In the genomic region with DNA sequence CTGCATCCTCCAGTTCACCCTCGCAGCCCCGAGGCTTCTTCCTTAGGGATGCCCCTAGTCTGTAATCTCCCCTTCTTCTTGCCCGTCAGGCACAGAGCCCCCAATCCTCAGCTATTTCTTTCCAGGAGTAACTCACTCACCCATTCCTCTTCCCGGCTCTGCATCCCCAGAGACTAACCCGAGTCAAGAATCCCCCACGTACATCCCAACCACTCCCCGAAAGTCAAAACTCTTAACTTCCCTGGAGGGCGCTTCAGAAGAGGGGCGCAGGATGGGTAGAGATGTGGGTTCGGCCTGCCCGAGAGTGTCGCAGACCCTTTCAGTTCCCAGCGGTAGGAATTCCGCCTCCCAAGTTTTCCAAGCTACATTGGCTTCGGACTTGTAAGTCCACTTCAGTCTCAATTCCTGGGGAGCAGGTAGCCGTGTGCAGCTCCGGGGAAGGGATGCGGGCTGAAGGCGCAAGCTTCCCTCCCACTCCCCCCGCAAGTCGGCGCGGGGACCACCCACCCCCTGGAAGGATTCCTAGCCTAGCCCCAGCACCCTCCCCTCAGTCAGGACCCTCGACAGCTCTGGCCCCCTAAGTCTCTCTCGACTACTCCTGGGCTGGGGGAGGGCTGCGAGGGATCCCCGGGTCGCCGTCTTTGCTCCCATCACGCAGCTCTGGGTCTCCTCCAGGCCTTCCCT, we compare ENCODE assay signal across 9 cellular contexts. TPM values are rescaled to one million over a fixed set of nuclear protein-coding genes. Genes with fewer than 3 reads are reported as not detected.
DNase-seq lines count a peak whose midpoint lies in the region; ATAC-seq, FAIRE-seq and TF ChIP-seq lines count a peak whose summit lies in the region.
"Had no signal": no experiment of that assay in that cellular context is flagged by ENCODE, and none has a peak within 500 bp of the region (broad histone marks: within the 10 kb centered on the region; RNA-seq: fewer than 3 reads in every experiment).

No MANE protein-coding gene starts in this region.

- peak in 1 of 2 donors; percentile 2 for TF ChIP-seq CTCF in suprapubic skin (IDR thresholded peaks at IDR 0.05)

- 0% methylated on average over 19 of the region's 30 CpGs for WGBS in suprapubic skin

- H3K36me3 ChIP-seq in iPS-20b (ENCODE audit: insufficient read depth, low read depth, low read length) (no peaks in the 10 kb centered on the region), suprapubic skin (no peaks in the 10 kb centered on the region)

- H3K27me3 ChIP-seq in iPS-20b (ENCODE audit: insufficient read depth, low read length) = peaks cover 51% of the 10 kb centered on the region
- peaks cover 63% of the 10 kb centered on the region for H3K27me3 ChIP-seq in suprapubic skin

- peak overlapping the region; percentile 63; the same call in 1 of the 2 replicates for H3K9ac ChIP-seq in iPS-20b (ENCODE audit: low read depth, low read length)

- H3K9me3 Mint-ChIP-seq in activated naive CD4-positive, alpha-beta T cell treated with anti-CD3 and anti-CD28 coated beads for 36 hours = no peaks in the 10 kb centered on the region
- no peaks in the 10 kb centered on the region for H3K9me3 Mint-ChIP-seq in activated naive CD4-positive, alpha-beta T cell treated with anti-CD3 and anti-CD28 coated beads, Interleukin-2, amount 50 U/mL, for 72 hours
- H3K9me3 Mint-ChIP-seq in activated T-helper 2 cell treated with anti-CD3 and anti-CD28 coated beads, Interferon-gamma antibody, Interleukin-2, Interleukin-4, amounts not matched to agents 10 μg/mL and 5 μg/mL and 100 μg/mL, durations not matched to agents 14 hours and 24 hours and 36 hours = no peaks in the 10 kb centered on the region
- no peaks in the 10 kb centered on the region for H3K9me3 Mint-ChIP-seq in activated CD4-positive, alpha-beta memory T cell treated with anti-CD3 and anti-CD28 coated beads, Interleukin-2, amount 10 ng/mL, durations not matched to agents 7 days and 5 days
- H3K9me3 Mint-ChIP-seq: dendritic cell treated with granulocyte-macrophage colony-stimulating factor and Interleukin-4, amounts not matched to agents 40 ng/mL and 50 ng/mL, for 4 days had no signal

- H3K4me1 Mint-ChIP-seq in activated naive CD4-positive, alpha-beta T cell treated with anti-CD3 and anti-CD28 coated beads for 36 hours (ENCODE audit: low read depth) = peaks cover 27% of the 10 kb centered on the region
- H3K4me1 Mint-ChIP-seq in activated T-helper 2 cell treated with anti-CD3 and anti-CD28 coated beads, Interferon-gamma antibody, Interleukin-2, Interleukin-4, amounts not matched to agents 10 μg/mL and 5 μg/mL and 100 μg/mL, durations not matched to agents 14 hours and 24 hours and 36 hours (ENCODE audit: low read depth) = peaks cover 15% of the 10 kb centered on the region
- peaks cover 19% of the 10 kb centered on the region for H3K4me1 Mint-ChIP-seq in activated CD4-positive, alpha-beta memory T cell treated with anti-CD3 and anti-CD28 coated beads, Interleukin-2, amount 10 ng/mL, durations not matched to agents 7 days and 5 days

- TF ChIP-seq EP300 in suprapubic skin (IDR thresholded peaks at IDR 0.05) = no peak

- no peak overlapping the region for H3K27ac Mint-ChIP-seq in activated naive CD4-positive, alpha-beta T cell treated with anti-CD3 and anti-CD28 coated beads for 36 hours
- no peak overlapping the region for H3K27ac Mint-ChIP-seq in activated naive CD4-positive, alpha-beta T cell treated with anti-CD3 and anti-CD28 coated beads, Interleukin-2, amount 50 U/mL, for 72 hours
- H3K27ac Mint-ChIP-seq in activated T-helper 2 cell treated with anti-CD3 and anti-CD28 coated beads, Interferon-gamma antibody, Interleukin-2, Interleukin-4, amounts not matched to agents 10 μg/mL and 5 μg/mL and 100 μg/mL, durations not matched to agents 14 hours and 24 hours and 36 hours = no peak overlapping the region
- no peak overlapping the region for H3K27ac Mint-ChIP-seq in activated CD4-positive, alpha-beta memory T cell treated with anti-CD3 and anti-CD28 coated beads, Interleukin-2, amount 10 ng/mL, durations not matched to agents 7 days and 5 days
- H3K27ac Mint-ChIP-seq: dendritic cell treated with granulocyte-macrophage colony-stimulating factor and Interleukin-4, amounts not matched to agents 40 ng/mL and 50 ng/mL, for 4 days had no signal

- POLR2A ChIA-PET in activated CD4-positive, alpha-beta memory T cell treated with anti-CD3 and anti-CD28 coated beads, Interleukin-2, amount 10 ng/mL, durations not matched to agents 7 days and 5 days (lab: Charles Lee) = no interaction called here

- H3K9me3 ChIP-seq in iPS-20b (ENCODE audit: insufficient read depth, low read depth, low read length) = no peaks in the 10 kb centered on the region
- H3K9me3 ChIP-seq in suprapubic skin = no peaks in the 10 kb centered on the region

- H3K27me3 Mint-ChIP-seq in activated naive CD4-positive, alpha-beta T cell treated with anti-CD3 and anti-CD28 coated beads for 36 hours (ENCODE audit: low read depth) = peaks cover 63% of the 10 kb centered on the region
- H3K27me3 Mint-ChIP-seq in activated T-helper 2 cell treated with anti-CD3 and anti-CD28 coated beads, Interferon-gamma antibody, Interleukin-2, Interleukin-4, amounts not matched to agents 10 μg/mL and 5 μg/mL and 100 μg/mL, durations not matched to agents 14 hours and 24 hours and 36 hours (ENCODE audit: low read depth) = peaks cover 66% of the 10 kb centered on the region
- H3K27me3 Mint-ChIP-seq in activated CD4-positive, alpha-beta memory T cell treated with anti-CD3 and anti-CD28 coated beads, Interleukin-2, amount 10 ng/mL, durations not matched to agents 7 days and 5 days = peaks cover 65% of the 10 kb centered on the region

- ATAC-seq in activated naive CD4-positive, alpha-beta T cell treated with anti-CD3 and anti-CD28 coated beads, Interleukin-2, amount 50 U/mL, for 72 hours = no peak
- ATAC-seq in GM18861 (IDR thresholded peaks at IDR 0.05; ENCODE audit: unreplicated experiment) = no peak

- CTCF ChIA-PET in activated naive CD4-positive, alpha-beta T cell treated with anti-CD3 and anti-CD28 coated beads for 36 hours (lab: Charles Lee) = interaction anchor here (0.5 to 1.9 kb wide), 13 partner anchors 9 to 1460 kb away, joined by 3 to 11 read pairs (median 4); no protein-coding TSS in a partner anchor
- CTCF ChIA-PET in activated CD4-positive, alpha-beta memory T cell treated with anti-CD3 and anti-CD28 coated beads, Interleukin-2, amount 10 ng/mL, durations not matched to agents 7 days and 5 days (lab: Charles Lee) = interaction anchor here (0.6 to 1.7 kb wide), 14 partner anchors 10 to 1460 kb away, joined by 3 to 31 read pairs (median 4); no protein-coding TSS in a partner anchor

- no peak for FAIRE-seq in GM12891 (lab: Jason Lieb, UNC)

- no peaks in the 10 kb centered on the region for H3K36me3 Mint-ChIP-seq in activated naive CD4-positive, alpha-beta T cell treated with anti-CD3 and anti-CD28 coated beads for 36 hours (ENCODE audit: low read depth)
- H3K36me3 Mint-ChIP-seq in activated naive CD4-positive, alpha-beta T cell treated with anti-CD3 and anti-CD28 coated beads, Interleukin-2, amount 50 U/mL, for 72 hours = no peaks in the 10 kb centered on the region
- H3K36me3 Mint-ChIP-seq in activated T-helper 2 cell treated with anti-CD3 and anti-CD28 coated beads, Interferon-gamma antibody, Interleukin-2, Interleukin-4, amounts not matched to agents 10 μg/mL and 5 μg/mL and 100 μg/mL, durations not matched to agents 14 hours and 24 hours and 36 hours (ENCODE audit: low read depth) = no peaks in the 10 kb centered on the region
- H3K36me3 Mint-ChIP-seq in activated CD4-positive, alpha-beta memory T cell treated with anti-CD3 and anti-CD28 coated beads, Interleukin-2, amount 10 ng/mL, durations not matched to agents 7 days and 5 days (ENCODE audit: low read depth) = peaks cover 2% of the 10 kb centered on the region

- TF ChIP-seq POLR2A in suprapubic skin (IDR thresholded peaks at IDR 0.05) = no peak
- no peak for TF ChIP-seq POLR2A in GM12891 (IDR thresholded peaks at IDR 0.05; ENCODE audit: low read depth, low read length)

- intact Hi-C loops in activated naive CD4-positive, alpha-beta T cell treated with anti-CD3 and anti-CD28 coated beads for 36 hours (cut with micrococcal nuclease) = loop anchor here (1.0 to 2.0 kb wide), 3 partner anchors 830 to 1635 kb away; no protein-coding TSS in a partner anchor
- intact Hi-C loops in activated T-helper 2 cell treated with anti-CD3 and anti-CD28 coated beads, Interferon-gamma antibody, Interleukin-2, Interleukin-4, amounts not matched to agents 10 μg/mL and 5 μg/mL and 100 μg/mL, durations not matched to agents 14 hours and 24 hours and 36 hours (cut with micrococcal nuclease) = loop anchor here (2.0 to 10.0 kb wide), 4 partner anchors 21 to 1635 kb away; no protein-coding TSS in a partner anchor

- H3K4me1 ChIP-seq in iPS-20b (ENCODE audit: insufficient read depth, low read length) (peaks cover 57% of the 10 kb centered on the region), suprapubic skin (peaks cover 31% of the 10 kb centered on the region)

- H3K4me3 ChIP-seq in iPS-20b (ENCODE audit: low read length) (peak overlapping the region; percentile 82), suprapubic skin (peak overlapping the region; percentile 63)

- H3K4me3 Mint-ChIP-seq in activated naive CD4-positive, alpha-beta T cell treated with anti-CD3 and anti-CD28 coated beads for 36 hours = peak overlapping the region; percentile 41
- peak overlapping the region; percentile 21 for H3K4me3 Mint-ChIP-seq in activated T-helper 2 cell treated with anti-CD3 and anti-CD28 coated beads, Interferon-gamma antibody, Interleukin-2, Interleukin-4, amounts not matched to agents 10 μg/mL and 5 μg/mL and 100 μg/mL, durations not matched to agents 14 hours and 24 hours and 36 hours (ENCODE audit: low read depth)
- no peak overlapping the region for H3K4me3 Mint-ChIP-seq in activated CD4-positive, alpha-beta memory T cell treated with anti-CD3 and anti-CD28 coated beads, Interleukin-2, amount 10 ng/mL, durations not matched to agents 7 days and 5 days

- H3K27ac ChIP-seq in iPS-20b (ENCODE audit: low read length) (no peak overlapping the region), suprapubic skin (no peak overlapping the region)

- DNase-seq in activated naive CD4-positive, alpha-beta T cell treated with anti-CD3 and anti-CD28 coated beads for 36 hours = no peak
- DNase-seq in activated naive CD4-positive, alpha-beta T cell treated with anti-CD3 and anti-CD28 coated beads, Interleukin-2, amount 50 U/mL, for 72 hours (ENCODE audit: low spot score in 2 of 2) = no peak
- DNase-seq in activated T-helper 2 cell treated with anti-CD3 and anti-CD28 coated beads, Interferon-gamma antibody, Interleukin-2, Interleukin-4, amounts not matched to agents 10 μg/mL and 5 μg/mL and 100 μg/mL, durations not matched to agents 14 hours and 24 hours and 36 hours (ENCODE audit: low spot score) = no peak
- DNase-seq in suprapubic skin (ENCODE audit: low spot score in 2 of 2) = no peak
- DNase-seq in GM12891 (ENCODE audit: insufficient read length, low spot score) = no peak
- DNase-seq in activated CD4-positive, alpha-beta memory T cell treated with anti-CD3 and anti-CD28 coated beads, Interleukin-2, amount 10 ng/mL, durations not matched to agents 7 days and 5 days = no peak

RNA-seq across cellular contexts. Expression of a gene that starts 0.9 kb away (rescaled TPM):
- total RNA-seq in activated naive CD4-positive, alpha-beta T cell treated with anti-CD3 and anti-CD28 coated beads for 36 hours = not detected
- total RNA-seq in activated naive CD4-positive, alpha-beta T cell treated with anti-CD3 and anti-CD28 coated beads, Interleukin-2, amount 50 U/mL, for 72 hours = not detected
- not detected in 2 replicates for total RNA-seq in activated T-helper 2 cell treated with anti-CD3 and anti-CD28 coated beads, Interferon-gamma antibody, Interleukin-2, Interleukin-4, amounts not matched to agents 10 μg/mL and 5 μg/mL and 100 μg/mL, durations not matched to agents 14 hours and 24 hours and 36 hours
- total RNA-seq in suprapubic skin = 1 to 10 TPM in 1 of 4 donors, under 1 TPM in 3; 0.17 to 2.0 (median 0.54) TPM
- polyA plus RNA-seq in GM12891 (2012; ENCODE audit: low read depth, missing spikeins) = 0.04 TPM
- total RNA-seq in activated CD4-positive, alpha-beta memory T cell treated with anti-CD3 and anti-CD28 coated beads, Interleukin-2, amount 10 ng/mL, durations not matched to agents 7 days and 5 days = not detected
